31 cellular contexts compared by ENCODE assay signal in the genomic region with DNA sequence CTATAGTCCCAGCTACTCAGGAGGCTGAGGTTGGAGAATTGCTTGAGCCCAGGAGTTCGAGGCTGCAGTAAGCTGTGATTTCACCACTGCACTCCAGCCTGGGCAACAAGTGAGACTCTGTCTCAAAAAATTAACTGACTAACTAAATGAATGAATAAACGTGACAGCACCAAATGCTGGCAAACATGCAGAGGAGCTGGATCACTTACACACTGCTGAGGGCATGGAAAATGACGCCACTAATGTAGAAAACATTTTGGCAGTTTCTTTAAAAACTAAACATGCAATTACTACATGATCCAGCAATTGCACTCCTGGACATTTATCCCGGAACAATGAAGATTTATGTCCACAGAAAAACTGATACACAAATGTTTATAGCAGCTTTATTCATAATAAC.
"Had no signal": no experiment of that assay in that cellular context is flagged by ENCODE, and none has a peak within 500 bp of the region (broad histone marks: within the 10 kb centered on the region; RNA-seq: fewer than 3 reads in every experiment).

No MANE protein-coding gene starts in this region.

- H3K4me3 ChIP-seq: adrenal gland, body of pancreas, cardiac muscle cell had no signal

- H3K27me3 ChIP-seq: body of pancreas, cardiac muscle cell had no signal

- DNase-seq: activated B cell treated with CpG ODN at 0.5 μM for 24 hours; activated CD4-positive, alpha-beta memory T cell treated with anti-CD3 and anti-CD28 coated beads for 36 hours; activated CD4-positive, alpha-beta T cell treated with anti-CD3 and anti-CD28 coated beads for 4 hours; activated CD4-positive, alpha-beta T cell treated with anti-CD3 and anti-CD28 coated beads, Interleukin-2, amount 10 ng/mL, durations not matched to agents 24 days and 14 days; activated CD4-positive, alpha-beta T cell treated with anti-CD3 and anti-CD28 coated beads, Interleukin-2, amount 50 U/mL, for 1 hour; activated CD4-positive, alpha-beta T cell treated with anti-CD3 and anti-CD28 coated beads, Interleukin-2, amount 50 U/mL, for 4 hours; activated CD4-positive, CD25-positive, alpha-beta regulatory T cell treated with anti-CD3 and anti-CD28 coated beads, Interleukin-2, amount 50 U/mL, for 72 hours; activated CD8-positive, alpha-beta memory T cell treated with anti-CD3 and anti-CD28 coated beads, Interleukin-2, amount 50 U/mL, for 4 hours; activated CD8-positive, alpha-beta T cell treated with anti-CD3 and anti-CD28 coated beads for 36 hours; activated effector memory CD4-positive, alpha-beta T cell treated with anti-CD3 and anti-CD28 coated beads, Interleukin-2, amount 50 U/mL, for 16 hours; activated gamma-delta T cell treated with Interleukin-2 at 50 U/mL for 16 hours; activated naive CD4-positive, alpha-beta T cell; activated naive CD4-positive, alpha-beta T cell treated with anti-CD3 and anti-CD28 coated beads for 36 hours; activated naive CD4-positive, alpha-beta T cell treated with anti-CD3 and anti-CD28 coated beads, Interleukin-2, amount 50 U/mL, for 16 hours; activated naive CD8-positive, alpha-beta T cell treated with anti-CD3 and anti-CD28 coated beads for 36 hours; activated T-cell treated with anti-CD3 and anti-CD28 coated beads for 4 hours; activated T-cell treated with anti-CD3 and anti-CD28 coated beads, Interleukin-2, amount 50 U/mL, for 1 hour; activated T-cell treated with anti-CD3 and anti-CD28 coated beads, Interleukin-2, amount 50 U/mL, for 4 hours; activated T-cell treated with anti-CD3 and anti-CD28 coated beads, Interleukin-2, amount 50 U/mL, for 72 hours; adrenal gland; amniotic stem cell; aorta; body of pancreas; caudate nucleus; cerebellar nuclear complex; T-helper 1 cell; T-helper 2 cell; T-helper 9 cell had no signal

- H3K9me3 ChIP-seq: adrenal gland, body of pancreas had no signal

- H3K36me3 ChIP-seq: adrenal gland, cardiac muscle cell had no signal

- ATAC-seq: activated CD8-positive, alpha-beta T cell treated with anti-CD3 and anti-CD28 coated beads for 36 hours; activated naive CD4-positive, alpha-beta T cell treated with anti-CD3 and anti-CD28 coated beads, Interleukin-2, amount 50 U/mL, for 72 hours; activated T-cell treated with anti-CD3 and anti-CD28 coated beads, Interleukin-2, amount 50 U/mL, for 4 hours; activated T-cell treated with anti-CD3 and anti-CD28 coated beads, Interleukin-2, amount 50 U/mL, for 72 hours; activated T-helper 17 cell treated with anti-CD3 and anti-CD28 coated beads, Interleukin-2, amount 50 U/mL, for 72 hours; body of pancreas had no signal
